ENCODE assay signal across 14 cellular contexts in genomic region chr1:15094719-15095491, GRCh38. TPM values are rescaled to one million over a fixed set of nuclear protein-coding genes. Genes with fewer than 3 reads are reported as not detected.
A peak's percentile ranks its signal among the peaks of the same experiment; 100 is the strongest.
DNase-seq lines count a peak whose midpoint lies in the region; ATAC-seq and TF ChIP-seq lines count a peak whose summit lies in the region.
"Had no signal": no experiment of that assay in that cellular context is flagged by ENCODE, and none has a peak within 500 bp of the region (broad histone marks: within the 10 kb centered on the region; RNA-seq: fewer than 3 reads in every experiment).

No MANE protein-coding gene starts in this region.

- intact Hi-C loops in head of caudate nucleus (cut with DNase I) (no loop called here), ovary (cut with DNase I) (loop anchor here in 1 of 4 donors (5.0 kb wide), 1 partner anchor 48 kb away; no protein-coding TSS in a partner anchor)

- no peaks in the 10 kb centered on the region for H4K20me1 ChIP-seq in OCI-LY3 (ENCODE audit: insufficient read depth, low read length)
- H4K20me1 ChIP-seq: BLaER1 had no signal

- 94 to 95% (median 94%) methylated on average over 25 of the region's 25 CpGs for WGBS in ovary, 3 donors

- TF ChIP-seq EP300 in ovary (IDR thresholded peaks at IDR 0.05): no peak

- H3K9me3 ChIP-seq in OCI-LY3 (ENCODE audit: insufficient read depth, low read length) (no peaks in the 10 kb centered on the region), ovary (no peaks in the 10 kb centered on the region)
- H3K9me3 ChIP-seq: A549, BLaER1 had no signal

- H3K4me2 ChIP-seq in OCI-LY3 (ENCODE audit: low read length): peak overlapping the region; percentile 72
- H3K4me2 ChIP-seq: A549, BLaER1 had no signal

- no peaks in the 10 kb centered on the region; the same call in 1 of the 2 replicates for H3K27me3 ChIP-seq in OCI-LY3 (ENCODE audit: low read depth, low read length)
- no peaks in the 10 kb centered on the region for H3K27me3 ChIP-seq in ovary
- H3K27me3 ChIP-seq: BLaER1 had no signal

- TF ChIP-seq CTCF in OCI-LY3 (IDR thresholded peaks at IDR 0.05; ENCODE audit: low read depth, low read length): no peak
- no peak for TF ChIP-seq CTCF in omental fat pad (IDR thresholded peaks at IDR 0.05)
- no peak for TF ChIP-seq CTCF in ovary (IDR thresholded peaks at IDR 0.05)

- peaks cover 17 to 23% of the 10 kb centered on the region in 2 donors for H3K27me3 Mint-ChIP-seq in stimulated activated naive B cell treated with anti-CD40 and anti-IgM and Interleukin-4, amounts not matched to agents 10 μg/mL and 1 μg/mL and 100 μg/mL, for 72 hours

- H3K4me3 ChIP-seq in OCI-LY3 (ENCODE audit: low read length): peak overlapping the region; percentile 57
- no peak overlapping the region for H3K4me3 ChIP-seq in ovary
- H3K4me3 ChIP-seq: A549, BLaER1 had no signal

- H2AFZ ChIP-seq in OCI-LY3 (ENCODE audit: low read depth, low read length): peak overlapping the region; percentile 46; the same call in 1 of the 2 replicates

- no peak overlapping the region for H3K27ac ChIP-seq in OCI-LY3 (ENCODE audit: low read length)
- no peak overlapping the region for H3K27ac ChIP-seq in ovary
- H3K27ac ChIP-seq: A549, BLaER1 had no signal

- H3K4me1 Mint-ChIP-seq in stimulated activated naive B cell treated with anti-CD40 and anti-IgM and Interleukin-4, amounts not matched to agents 10 μg/mL and 1 μg/mL and 100 μg/mL, for 72 hours: peaks cover 7 to 22% of the 10 kb centered on the region in 2 donors
- H3K4me1 Mint-ChIP-seq: CD4-positive, CD25-positive, alpha-beta regulatory T cell had no signal

- ATAC-seq in omental fat pad (ENCODE audit: low FRiP score): peak; percentile 15
- no peak for ATAC-seq in stimulated activated naive B cell treated with anti-CD40 and anti-IgM and Interleukin-4, amounts not matched to agents 10 μg/mL and 1 μg/mL and 100 μg/mL, for 72 hours (replicated peaks)
- ATAC-seq in HG02884 (IDR thresholded peaks at IDR 0.05; ENCODE audit: unreplicated experiment): no peak
- ATAC-seq: A549 had no signal

- peak overlapping the region; percentile 37 for H3K27ac Mint-ChIP-seq in stimulated activated naive B cell treated with anti-CD40 and anti-IgM and Interleukin-4, amounts not matched to agents 10 μg/mL and 1 μg/mL and 100 μg/mL, for 72 hours
- H3K27ac Mint-ChIP-seq: CD4-positive, CD25-positive, alpha-beta regulatory T cell; HFFc6 had no signal

- no peak for TF ChIP-seq POLR2A in ovary (IDR thresholded peaks at IDR 0.05)

- DNase-seq in head of caudate nucleus: peak in 38 of 42 donors; percentile 25 to 83 (median 52)
- DNase-seq in omental fat pad (ENCODE audit: low spot score): no peak
- no peak for DNase-seq in stimulated activated naive B cell treated with anti-CD40 and anti-IgM and Interleukin-4, amounts not matched to agents 10 μg/mL and 1 μg/mL and 100 μg/mL, for 72 hours
- DNase-seq in ureter (ENCODE audit: low spot score): no peak
- DNase-seq in ovary: no peak
- DNase-seq: Calu3; CD4-positive, CD25-positive, alpha-beta regulatory T cell; DMS 273 treated with DMSO at 0.1 percent for 48 hours; HCEC 1CT; HFFc6 had no signal

- no peak overlapping the region for H3K9ac ChIP-seq in OCI-LY3 (ENCODE audit: low read length)
- H3K9ac ChIP-seq: BLaER1 had no signal

- no peak overlapping the region for H3K4me3 Mint-ChIP-seq in stimulated activated naive B cell treated with anti-CD40 and anti-IgM and Interleukin-4, amounts not matched to agents 10 μg/mL and 1 μg/mL and 100 μg/mL, for 72 hours
- H3K4me3 Mint-ChIP-seq: CD4-positive, CD25-positive, alpha-beta regulatory T cell; HFFc6 had no signal

- H3K36me3 ChIP-seq in OCI-LY3 (replicated peaks; ENCODE audit: low read depth, low read length) (no peaks in the 10 kb centered on the region), ovary (no peaks in the 10 kb centered on the region)
- H3K36me3 ChIP-seq: BLaER1 had no signal

- no peaks in the 10 kb centered on the region for H3K36me3 Mint-ChIP-seq in stimulated activated naive B cell treated with anti-CD40 and anti-IgM and Interleukin-4, amounts not matched to agents 10 μg/mL and 1 μg/mL and 100 μg/mL, for 72 hours
- H3K36me3 Mint-ChIP-seq: CD4-positive, CD25-positive, alpha-beta regulatory T cell had no signal

- H3K9me3 Mint-ChIP-seq in stimulated activated naive B cell treated with anti-CD40 and anti-IgM and Interleukin-4, amounts not matched to agents 10 μg/mL and 1 μg/mL and 100 μg/mL, for 72 hours: no peaks in the 10 kb centered on the region
- H3K9me3 Mint-ChIP-seq: CD4-positive, CD25-positive, alpha-beta regulatory T cell; HFFc6 had no signal

- peaks cover 23% of the 10 kb centered on the region for H3K4me1 ChIP-seq in OCI-LY3 (ENCODE audit: low read length)
- peaks cover 4% of the 10 kb centered on the region for H3K4me1 ChIP-seq in ovary (ENCODE audit: insufficient read depth)
- H3K4me1 ChIP-seq: A549, BLaER1 had no signal

- H3K79me2 ChIP-seq in OCI-LY3 (ENCODE audit: low read length): no peaks in the 10 kb centered on the region

RNA-seq across cellular contexts. Expression of gene TMEM51, which starts 58.6 kb away (rescaled TPM):
- 1 to 10 TPM; 3.3 to 8.6 (median 4.4) TPM for total RNA-seq in omental fat pad
- total RNA-seq in ureter: 38.8 TPM
- total RNA-seq in ovary: 10 to 100 TPM; 17.2 to 38.5 (median 24.0) TPM
- 10 to 100 TPM in 1 of 2 donors, 1 to 10 TPM in 1; 9.4 to 19.4 TPM for polyA plus RNA-seq in ovary
- total RNA-seq: CD4-positive, CD25-positive, alpha-beta regulatory T cell had no signal
- polyA plus RNA-seq: CD4-positive, CD25-positive, alpha-beta regulatory T cell had no signal

Comparison
In these comparisons a context has a peak if more than half of its experiments do, and no peak if none do; other contexts are left out.
1. DNase-seq: peak in head of caudate nucleus (38 of 42); none in omental fat pad (single experiment), stimulated activated naive B cell treated with anti-CD40 and anti-IgM and Interleukin-4, amounts not matched to agents 10 μg/mL and 1 μg/mL and 100 μg/mL, for 72 hours (single experiment), ureter (single experiment) and ovary (0 of 5).